Comparison of ENCODE assay signal across 8 cellular contexts in the genomic region with DNA sequence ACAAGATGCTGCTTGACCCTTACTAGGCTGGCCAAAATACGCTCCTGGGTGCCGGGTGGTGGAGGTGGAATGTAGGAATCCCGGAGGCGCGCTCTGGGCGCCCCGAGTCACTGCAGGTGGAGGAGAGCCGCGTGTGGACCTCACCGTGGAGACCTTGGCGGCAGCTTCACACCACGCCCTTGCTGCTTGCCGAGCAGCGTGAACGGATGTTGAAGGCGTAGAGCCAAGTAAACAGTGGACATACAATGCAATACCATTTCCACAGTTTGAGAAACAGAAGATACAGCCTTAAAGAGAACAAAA. TPM values are rescaled to one million over a fixed set of nuclear protein-coding genes. Genes with fewer than 3 reads are reported as not detected.
DNase-seq lines count a peak whose midpoint lies in the region; ATAC-seq, FAIRE-seq and TF ChIP-seq lines count a peak whose summit lies in the region.

No MANE protein-coding gene starts in this region.

- no peak overlapping the region for H3K27ac ChIP-seq in SK-N-MC
- no peak overlapping the region for H3K27ac ChIP-seq in GM12878 (ENCODE audit: control insufficient read depth, insufficient read depth)
- H3K27ac ChIP-seq in iPS-20b (ENCODE audit: low read length): no peak overlapping the region

- no peaks in the 10 kb centered on the region for H3K9me3 ChIP-seq in SK-N-MC (ENCODE audit: low read depth, low read length)
- no peaks in the 10 kb centered on the region; the same call in 2 of the 3 replicates for H3K9me3 ChIP-seq in GM12878 (replicated peaks; ENCODE audit: control insufficient read depth, insufficient read depth, low read length)
- no peaks in the 10 kb centered on the region for H3K9me3 ChIP-seq in iPS-20b (ENCODE audit: insufficient read depth, low read depth, low read length)

- CTCF ChIA-PET in GM12878 (lab: Yijun Ruan, JAX): interaction anchor here (2.8 kb wide), 1 partner anchor 31 kb away, joined by 14 read pairs; no protein-coding TSS in a partner anchor

- intact Hi-C loops in GM12878 (cut with micrococcal nuclease; ENCODE audit: unreplicated experiment): no loop called here

- RAD21 ChIA-PET in GM12878 (lab: Charles Lee; ENCODE audit: unreplicated experiment): interaction anchor here (1.2 kb wide), 2 partner anchors 72 to 123 kb away, joined by 3 to 4 read pairs; no protein-coding TSS in a partner anchor

- no peak for TF ChIP-seq RAD21 in GM12878 (IDR thresholded peaks at IDR 0.05; ENCODE audit: insufficient read depth, low read depth, low read length)

- WGBS in GM12878 (ENCODE audit: insufficient coverage, insufficient replicate concordance, low lambda C conversion rate, missing lambda C conversion rate): under 1% methylated on average over 16 of the region's 16 CpGs

- TF ChIP-seq EP300 in GM12878 (IDR thresholded peaks at IDR 0.05; ENCODE audit: borderline replicate concordance in 1 of 2, control insufficient read depth in 1 of 2, low read depth in 2 of 2, low read length in 2 of 2): no peak

- DNase-seq in SK-N-MC (ENCODE audit: low read depth, low spot score): no peak
- DNase-seq in GM12878 (ENCODE audit: low read depth, low spot score): no peak
- DNase-seq in stimulated activated CD4-positive, alpha-beta T cell treated with anti-CD3 and anti-CD28 coated beads, Interleukin-12 subunit alpha, Interleukin-12 subunit beta, amount 100 ng/mL, for 4 hours: peak; percentile 19

- H2AFZ ChIP-seq in GM12878 (ENCODE audit: control insufficient read depth, low read depth, low read length): peak overlapping the region; percentile 61

- no peaks in the 10 kb centered on the region for H3K79me2 ChIP-seq in GM12878 (ENCODE audit: control insufficient read depth, insufficient read depth, low read length)

- peaks cover 12% of the 10 kb centered on the region for H3K4me1 ChIP-seq in GM12878 (ENCODE audit: control insufficient read depth, insufficient read depth, low read length)
- peaks cover 11% of the 10 kb centered on the region; the same call in 1 of the 2 replicates for H3K4me1 ChIP-seq in iPS-20b (ENCODE audit: insufficient read depth, low read length)

- BruUV-seq in GM12878 (replicated peaks; lab: Mats Ljungman, UMichigan): no TSS peak

- peaks cover 8 to 11% of the 10 kb centered on the region in 2 experiments; a peak in 3 of 4 replicates for H3K27me3 ChIP-seq in GM12878 (replicated peaks in 1 of 2; ENCODE audit: control insufficient read depth in 2 of 2, insufficient read depth in 2 of 2, low read length in 1 of 2)
- peaks cover 61% of the 10 kb centered on the region for H3K27me3 ChIP-seq in iPS-20b (ENCODE audit: insufficient read depth, low read length)

- POLR2A ChIA-PET in GM12878 (lab: Charles Lee): no interaction called here

- peak overlapping the region; percentile 85 for H3K4me3 ChIP-seq in SK-N-MC
- peak overlapping the region; percentile 68 for H3K4me3 ChIP-seq in GM12878
- H3K4me3 ChIP-seq in iPS-20b (ENCODE audit: low read length): peak overlapping the region; percentile 69

- H3K9ac ChIP-seq in SK-N-MC (ENCODE audit: insufficient read length) (peak overlapping the region; percentile 67), GM12878 (ENCODE audit: control insufficient read depth, insufficient read depth, low read length) (no peak overlapping the region), iPS-20b (ENCODE audit: low read depth, low read length) (peak overlapping the region; percentile 3; the same call in 1 of the 2 replicates)

- in situ Hi-C loops in GM12878 (cut with MboI): no loop called here

- ATAC-seq in GM18498 (IDR thresholded peaks at IDR 0.05; ENCODE audit: unreplicated experiment): peak; percentile 53
- ATAC-seq in HG03442 (IDR thresholded peaks at IDR 0.05; ENCODE audit: unreplicated experiment): peak; percentile 38
- ATAC-seq in GM12878: peak; percentile 71
- no peak for ATAC-seq in HG03457 (IDR thresholded peaks at IDR 0.05; ENCODE audit: unreplicated experiment)
- ATAC-seq in GM21737 (IDR thresholded peaks at IDR 0.05; ENCODE audit: unreplicated experiment): no peak

- H3K36me3 ChIP-seq in SK-N-MC (ENCODE audit: insufficient read depth, low read length) (no peaks in the 10 kb centered on the region), GM12878 (ENCODE audit: control insufficient read depth in 2 of 2, insufficient read depth in 2 of 2, low read length in 1 of 2) (no peaks in the 10 kb centered on the region), iPS-20b (ENCODE audit: insufficient read depth, low read depth, low read length) (no peaks in the 10 kb centered on the region)

- SMC1A ChIA-PET in GM12878 (lab: Charles Lee; ENCODE audit: uncharacterized antibody, unreplicated experiment): no interaction called here

- peak; percentile 59 for FAIRE-seq in GM12878 (lab: Jason Lieb, UNC)

- H4K20me1 ChIP-seq in GM12878 (ENCODE audit: control insufficient read depth, insufficient read depth): no peaks in the 10 kb centered on the region

- TF ChIP-seq POLR2A in GM12878 (IDR thresholded peaks at IDR 0.05; ENCODE audit: low read depth, low read length): no peak

- H3K4me2 ChIP-seq in GM12878 (ENCODE audit: control insufficient read depth, insufficient read depth): peak overlapping the region; percentile 98

- TF ChIP-seq CTCF in GM12878 (IDR thresholded peaks at IDR 0.05 in 2 of 3, conservative IDR thresholded peaks at IDR 0.05 in 1 of 3; ENCODE audit: control insufficient read depth in 2 of 3, extremely low read depth in 1 of 3, insufficient read depth in 1 of 3, low read depth in 3 of 3, low read length in 3 of 3): no peak

TF ChIP-seq in GM12878, 131 proteins besides CTCF, POLR2A, EP300 and RAD21 (continues in another document):
- TF ChIP-seq DPF2 (IDR thresholded peaks at IDR 0.05) (no peak), ESRRA (IDR thresholded peaks at IDR 0.05; ENCODE audit: low read length) (no peak), NFIC (IDR thresholded peaks at IDR 0.05; ENCODE audit: low read depth, low read length) (no peak), HDAC6 (IDR thresholded peaks at IDR 0.05; ENCODE audit: unreplicated experiment) (no peak), YBX1 (IDR thresholded peaks at IDR 0.05) (no peak)
- TF ChIP-seq, protein P1, sequence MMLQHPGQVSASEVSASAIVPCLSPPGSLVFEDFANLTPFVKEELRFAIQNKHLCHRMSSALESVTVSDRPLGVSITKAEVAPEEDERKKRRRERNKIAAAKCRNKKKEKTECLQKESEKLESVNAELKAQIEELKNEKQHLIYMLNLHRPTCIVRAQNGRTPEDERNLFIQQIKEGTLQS (IDR thresholded peaks at IDR 0.05; ENCODE audit: borderline replicate concordance, extremely low read depth, low read depth, low read length): no peak

RNA-seq across cellular contexts. Expression of a gene that starts 1.3 kb away (rescaled TPM):
- 1.6 and 1.8 TPM in 2 replicates for total RNA-seq in GM12878 (2013; cell fraction: nucleolus; rRNA removed)
- total RNA-seq in GM12878 (2014; rRNA removed) (0.17 and 0.22 TPM in 2 replicates), GM12878 (2014; rRNA removed; fragmentation: Illumina TruSeq; extraction: Trizol) (0.09 and 0.18 TPM in 2 replicates), GM12878 (2021) (0.18 and 0.21 TPM in 2 replicates)
- 0.09 TPM for polyA plus RNA-seq in GM12878 (2011; ENCODE audit: low read depth)
- polyA plus RNA-seq in GM12878 (2011; rRNA removed) (0.09 and 0.12 TPM in 2 replicates), GM12878 (2014; fragmentation: Illumina TruSeq; extraction: Trizol) (0.10 and 0.13 TPM in 2 replicates), GM12878 (2014; fragmentation: Nextera tagmentation; extraction: Ambion mirVana) (under 1 TPM in 1 of 2 experiments, not detected in 1; under 0.01 TPM), GM12878 (2014; rRNA removed) (0.05 and 0.15 TPM in 2 replicates), GM12878 (2016; fragmentation: Nextera tagmentation; extraction: Ambion mirVana) (under 1 TPM in 1 of 2 experiments, not detected in 1; 0.11 TPM)
- 0.08 and 0.09 TPM in 2 replicates for polyA plus RNA-seq in GM12878 (2011; cell fraction: cytosol; rRNA removed)
- 0.16 and 0.28 TPM in 2 replicates for polyA plus RNA-seq in GM12878 (2011; cell fraction: nucleus; rRNA removed)
- polyA plus RNA-seq in GM12878 (2012): 0.10 and 0.24 TPM in 2 replicates
- polyA minus RNA-seq in GM12878 (2011; rRNA and poly(A)+ RNA removed): 0.10 and 0.22 TPM in 2 replicates
- 0.10 TPM in 1 of 2 replicates, not detected in the other for polyA minus RNA-seq in GM12878 (2011; cell fraction: cytosol; rRNA and poly(A)+ RNA removed)
- 0.19 and 0.24 TPM in 2 replicates for polyA minus RNA-seq in GM12878 (2011; cell fraction: nucleus; rRNA and poly(A)+ RNA removed)

RNA-seq across cellular contexts. Expression of a gene that starts 35.6 kb away (rescaled TPM):
- total RNA-seq in GM12878 (2013; cell fraction: nucleolus; rRNA removed): 0.13 and 0.91 TPM in 2 replicates
- 0.28 and 0.33 TPM in 2 replicates for total RNA-seq in GM12878 (2014; rRNA removed)
- total RNA-seq in GM12878 (2014; rRNA removed; fragmentation: Illumina TruSeq; extraction: Trizol): 0.09 TPM in 1 of 2 replicates, not detected in the other
- total RNA-seq in GM12878 (2021): 0.11 and 0.56 TPM in 2 replicates
- 0.22 TPM for polyA plus RNA-seq in GM12878 (2011; ENCODE audit: low read depth)
- not detected in 2 replicates for polyA plus RNA-seq in GM12878 (2011; rRNA removed)
- 0.04 and 0.13 TPM in 2 replicates for polyA plus RNA-seq in GM12878 (2011; cell fraction: cytosol; rRNA removed)
- polyA plus RNA-seq in GM12878 (2011; cell fraction: nucleus; rRNA removed): 0.13 and 0.38 TPM in 2 replicates
- polyA plus RNA-seq in GM12878 (2012): 0.54 and 0.84 TPM in 2 replicates
- 0.15 TPM in 1 of 2 replicates, not detected in the other for polyA plus RNA-seq in GM12878 (2014; fragmentation: Illumina TruSeq; extraction: Trizol)
- polyA plus RNA-seq in GM12878 (2014; fragmentation: Nextera tagmentation; extraction: Ambion mirVana): not detected
- 0.06 and 0.22 TPM in 2 replicates for polyA plus RNA-seq in GM12878 (2014; rRNA removed)
- polyA plus RNA-seq in GM12878 (2016; fragmentation: Nextera tagmentation; extraction: Ambion mirVana): not detected
- polyA minus RNA-seq in GM12878 (2011; rRNA and poly(A)+ RNA removed): 0.37 TPM in 1 of 2 replicates, not detected in the other
- not detected in 2 replicates for polyA minus RNA-seq in GM12878 (2011; cell fraction: cytosol; rRNA and poly(A)+ RNA removed)
- not detected in 2 replicates for polyA minus RNA-seq in GM12878 (2011; cell fraction: nucleus; rRNA and poly(A)+ RNA removed)

Comparison
In these comparisons a context has a peak if more than half of its experiments do, and no peak if none do; other contexts are left out.
1. ATAC-seq: peak in GM18498 (single experiment), HG03442 (single experiment) and GM12878 (single experiment); none in HG03457 (single experiment) and GM21737 (single experiment).
2. Peak in every context shown above with its lines, with median percentiles within 50 percentile points of each other: H3K4me3 ChIP-seq.